In the genomic region with DNA sequence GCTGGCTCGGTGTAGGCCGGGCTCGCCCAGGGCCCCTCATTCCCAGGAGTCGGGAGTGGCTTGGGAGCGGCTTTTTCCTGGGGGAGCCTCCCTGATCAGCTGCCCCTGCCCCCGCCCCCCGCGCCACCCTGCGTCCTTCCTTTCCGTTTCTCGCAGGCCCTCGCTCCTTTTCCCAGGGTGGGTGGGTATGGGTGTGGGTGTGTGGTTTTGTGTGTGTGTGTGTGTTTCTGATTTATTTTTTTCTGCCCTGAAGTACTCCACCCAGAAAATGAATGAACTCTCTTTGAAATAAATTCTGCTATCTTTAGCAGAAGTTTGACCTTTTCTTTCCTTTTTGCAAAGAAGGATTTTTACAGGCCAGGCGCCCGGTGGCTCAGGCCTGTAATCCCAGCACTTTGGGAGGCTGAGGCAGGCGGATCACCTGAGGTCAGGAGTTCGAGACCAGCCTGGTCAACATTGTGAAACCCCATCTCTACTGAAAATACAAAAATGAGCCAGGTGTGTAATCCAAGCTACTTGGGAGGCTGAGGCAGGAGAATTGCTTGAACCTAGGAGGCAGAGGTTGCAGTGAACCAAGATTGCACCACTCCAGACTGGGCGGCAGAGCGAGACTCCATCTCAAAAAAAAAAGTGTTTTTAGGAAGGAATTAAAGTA, we compare ENCODE assay signal across 8 cellular contexts. TPM values are rescaled to one million over a fixed set of nuclear protein-coding genes. Genes with fewer than 3 reads are reported as not detected.
DNase-seq lines count a peak whose midpoint lies in the region; ATAC-seq, FAIRE-seq and TF ChIP-seq lines count a peak whose summit lies in the region.

No MANE protein-coding gene starts in this region.

- peak overlapping the region; percentile 47; the same call in 1 of the 2 replicates for H3K27ac ChIP-seq in HUES6 (ENCODE audit: low read depth, low read length)
- peak overlapping the region; percentile 99 to 100 for H3K27ac ChIP-seq in breast epithelium

- peak overlapping the region; percentile 69 for H3K9ac ChIP-seq in HUES6 (ENCODE audit: low read length)

- H3K4me1 ChIP-seq in HUES6 (ENCODE audit: control insufficient read depth, insufficient read depth, low read length) (peaks cover 22% of the 10 kb centered on the region), breast epithelium (peaks cover 14 to 16% of the 10 kb centered on the region in 2 donors)

- peaks cover 6% of the 10 kb centered on the region for H3K36me3 Mint-ChIP-seq in natural killer cell treated with Interleukin-12 subunit alpha and Interleukin-12 subunit beta and Interleukin-15 and Interleukin-18, amount 100 ng/mL, for 72 hours

- H3K4me3 ChIP-seq in HUES6 (ENCODE audit: low read depth, low read length) (peak overlapping the region; percentile 47), breast epithelium (peak overlapping the region; percentile 24 to 62 (median 37))

- H3K27me3 ChIP-seq in HUES6 (ENCODE audit: control insufficient read depth, insufficient read depth, low read length) (peaks cover 38% of the 10 kb centered on the region), breast epithelium (no peaks in the 10 kb centered on the region)

- H3K4me3 Mint-ChIP-seq in natural killer cell treated with Interleukin-12 subunit alpha and Interleukin-12 subunit beta and Interleukin-15 and Interleukin-18, amount 100 ng/mL, for 72 hours = peak overlapping the region; percentile 87

- no peak for FAIRE-seq in D721Med (lab: Jason Lieb, UNC)

- H3K27ac Mint-ChIP-seq in natural killer cell treated with Interleukin-12 subunit alpha and Interleukin-12 subunit beta and Interleukin-15 and Interleukin-18, amount 100 ng/mL, for 72 hours = peak overlapping the region; percentile 93 to 97

- H3K36me3 ChIP-seq in HUES6 (ENCODE audit: control insufficient read depth, insufficient read depth, low read length) (peaks cover 6% of the 10 kb centered on the region; the same call in 1 of the 2 replicates), breast epithelium (no peaks in the 10 kb centered on the region)

- H3K9me3 ChIP-seq in HUES6 (ENCODE audit: control insufficient read depth, insufficient read depth, low read depth, low read length) = no peaks in the 10 kb centered on the region
- no peaks in the 10 kb centered on the region for H3K9me3 ChIP-seq in breast epithelium

- no peaks in the 10 kb centered on the region for H3K9me3 Mint-ChIP-seq in natural killer cell treated with Interleukin-12 subunit alpha and Interleukin-12 subunit beta and Interleukin-15 and Interleukin-18, amount 100 ng/mL, for 72 hours

- peaks cover 43 to 46% of the 10 kb centered on the region in 2 donors for H3K4me1 Mint-ChIP-seq in natural killer cell treated with Interleukin-12 subunit alpha and Interleukin-12 subunit beta and Interleukin-15 and Interleukin-18, amount 100 ng/mL, for 72 hours (ENCODE audit: low read depth in 2 of 2)

- TF ChIP-seq POLR2A in breast epithelium (IDR thresholded peaks at IDR 0.05) = no peak

- ATAC-seq in GM19452 (IDR thresholded peaks at IDR 0.05; ENCODE audit: unreplicated experiment) = peak; percentile 24
- ATAC-seq in natural killer cell treated with Interleukin-12 subunit alpha and Interleukin-12 subunit beta and Interleukin-15 and Interleukin-18, amount 100 ng/mL, for 72 hours = no peak

- TF ChIP-seq CTCF in breast epithelium (IDR thresholded peaks at IDR 0.05) (no peak), D721Med (IDR thresholded peaks at IDR 0.05; ENCODE audit: insufficient read depth, missing control alignments) (no peak)

- DNase-seq in breast epithelium (ENCODE audit: low spot score in 2 of 2) (no peak), ureter (ENCODE audit: low spot score) (no peak), D721Med (ENCODE audit: insufficient read length, low spot score) (no peak), middle frontal gyrus (ENCODE audit: extremely low spot score, low spot score) (no peak), LoVo (ENCODE audit: low spot score) (no peak)
- DNase-seq in natural killer cell treated with Interleukin-12 subunit alpha and Interleukin-12 subunit beta and Interleukin-15 and Interleukin-18, amount 100 ng/mL, for 72 hours (ENCODE audit: low spot score) = no peak

- intact Hi-C loops in breast epithelium (cut with DNase I; ENCODE audit: low total_unique reads) = no loop called here

- no peaks in the 10 kb centered on the region for H3K27me3 Mint-ChIP-seq in natural killer cell treated with Interleukin-12 subunit alpha and Interleukin-12 subunit beta and Interleukin-15 and Interleukin-18, amount 100 ng/mL, for 72 hours

RNA-seq across cellular contexts. Expression of gene AP5Z1, which starts 30.0 kb away (rescaled TPM):
- total RNA-seq in breast epithelium = 10 to 100 TPM; 20.0 to 25.9 (median 23.3) TPM
- total RNA-seq in natural killer cell treated with Interleukin-12 subunit alpha and Interleukin-12 subunit beta and Interleukin-15 and Interleukin-18, amount 100 ng/mL, for 72 hours = 10 to 100 TPM; 87.3 to 99.4 TPM
- total RNA-seq in ureter = 39.1 TPM
